Comparison of ENCODE assay signal across 8 cellular contexts in genomic region chr5:176388003-176388340, GRCh38. TPM values are rescaled to one million over a fixed set of nuclear protein-coding genes. Genes with fewer than 3 reads are reported as not detected.
A peak's percentile ranks its signal among the peaks of the same experiment; 100 is the strongest.
DNase-seq lines count a peak whose midpoint lies in the region; ATAC-seq and TF ChIP-seq lines count a peak whose summit lies in the region.

No MANE protein-coding gene starts in this region.

- no peak for TF ChIP-seq RAD21 in SK-N-SH (IDR thresholded peaks at IDR 0.05; ENCODE audit: low read length)

- CTCF ChIA-PET in SK-N-SH (lab: Yijun Ruan, JAX): interaction anchor here (0.8 to 2.5 kb wide), 3 partner anchors 26 to 53 kb away, joined by 3 to 7 read pairs (median 6); partner anchors contain the start of genes CLTB and KIAA1191

- H4K20me1 ChIP-seq in SK-N-SH (ENCODE audit: insufficient read depth) (no peaks in the 10 kb centered on the region), osteoblast (ENCODE audit: insufficient read depth, low read length) (peaks cover 13% of the 10 kb centered on the region)

- no peaks in the 10 kb centered on the region for H3K27me3 ChIP-seq in heart left ventricle
- H3K27me3 ChIP-seq in SK-N-SH (ENCODE audit: insufficient read depth): no peaks in the 10 kb centered on the region
- H3K27me3 ChIP-seq in esophagus muscularis mucosa: no peaks in the 10 kb centered on the region
- H3K27me3 ChIP-seq in osteoblast (ENCODE audit: insufficient read depth, low read length): no peaks in the 10 kb centered on the region

- 1 to 2% (median 1%) methylated on average over 12 to 16 of the region's 16 CpGs for WGBS in heart left ventricle, 4 donors
- 3% methylated on average over 12 of the region's 16 CpGs for WGBS in SK-N-SH (ENCODE audit: low lambda C conversion rate)
- under 1% methylated on average over 16 of the region's 16 CpGs for WGBS in esophagus muscularis mucosa

- no peaks in the 10 kb centered on the region for H3K9me3 ChIP-seq in heart left ventricle
- H3K9me3 ChIP-seq in SK-N-SH: no peaks in the 10 kb centered on the region
- no peaks in the 10 kb centered on the region for H3K9me3 ChIP-seq in esophagus muscularis mucosa
- H3K9me3 ChIP-seq in osteoblast (ENCODE audit: low read depth, low read length): no peaks in the 10 kb centered on the region

- POLR2A ChIA-PET in SK-N-SH (lab: Yijun Ruan, JAX): interaction anchor here (0.8 to 2.0 kb wide), 5 partner anchors 8 to 149 kb away, joined by 3 to 7 read pairs (median 6); partner anchors contain the start of genes KIAA1191 and RNF44

- TF ChIP-seq CTCF in heart left ventricle (IDR thresholded peaks at IDR 0.05) (no peak), SK-N-SH (IDR thresholded peaks at IDR 0.05) (no peak), esophagus muscularis mucosa (IDR thresholded peaks at IDR 0.05) (no peak), osteoblast (IDR thresholded peaks at IDR 0.05; ENCODE audit: extremely low read depth, low read depth, low read length) (no peak)

- peaks cover 3 to 30% (median 22%) of the 10 kb centered on the region in 12 donors for H3K4me1 ChIP-seq in heart left ventricle
- peaks cover 0 to 14% of the 10 kb centered on the region in 2 experiments; a peak in 2 of 4 replicates for H3K4me1 ChIP-seq in SK-N-SH (ENCODE audit: control insufficient read depth in 1 of 2, insufficient read depth in 2 of 2, low read depth in 1 of 2, low read length in 1 of 2)
- peaks cover 23 to 39% (median 31%) of the 10 kb centered on the region in 4 donors for H3K4me1 ChIP-seq in esophagus muscularis mucosa
- H3K4me1 ChIP-seq in osteoblast (ENCODE audit: insufficient read depth, low read length): peaks cover 18% of the 10 kb centered on the region

- ATAC-seq in heart left ventricle (no peak), Right ventricle myocardium inferior (no peak), HG02981 (IDR thresholded peaks at IDR 0.05; ENCODE audit: unreplicated experiment) (no peak)

- 0 out of 2 replicates have a peak overlapping the region, but pooled peaks have one; percentile 19 for H2AFZ ChIP-seq in SK-N-SH (ENCODE audit: low read depth)
- peak overlapping the region; percentile 97 for H2AFZ ChIP-seq in osteoblast (ENCODE audit: low read length)

- H3F3A ChIP-seq in SK-N-SH (replicated peaks; ENCODE audit: insufficient read depth): peaks cover 6% of the 10 kb centered on the region

- H3K9ac ChIP-seq in SK-N-SH: peak overlapping the region; percentile 96

- peak overlapping the region; percentile 85 to 100 (median 96) for H3K27ac ChIP-seq in heart left ventricle
- H3K27ac ChIP-seq in SK-N-SH (ENCODE audit: low read depth in 2 of 2, low read length in 1 of 2): peak overlapping the region; percentile 97; a peak in 3 of 4 replicates
- H3K27ac ChIP-seq in esophagus muscularis mucosa (replicated peaks in 1 of 4): peak overlapping the region; percentile 92 to 96 (median 94)
- H3K27ac ChIP-seq in osteoblast (ENCODE audit: low read depth, low read length): peak overlapping the region; percentile 83

- TF ChIP-seq EP300 in SK-N-SH (IDR thresholded peaks at IDR 0.05; ENCODE audit: borderline replicate concordance in 1 of 2, low read depth in 1 of 2, low read length in 1 of 2) (no peak), esophagus muscularis mucosa (IDR thresholded peaks at IDR 0.05) (no peak)

- peak overlapping the region; percentile 86 for H3K4me2 ChIP-seq in SK-N-SH
- H3K4me2 ChIP-seq in osteoblast (ENCODE audit: insufficient read depth, low read length): peak overlapping the region; percentile 94

- TF ChIP-seq POLR2A in heart left ventricle (IDR thresholded peaks at IDR 0.05): no peak
- TF ChIP-seq POLR2A in esophagus muscularis mucosa (IDR thresholded peaks at IDR 0.05; ENCODE audit: low read depth): no peak

- H3K79me2 ChIP-seq in SK-N-SH (ENCODE audit: insufficient read depth) (peaks cover 51% of the 10 kb centered on the region), osteoblast (ENCODE audit: insufficient read depth, low read length) (peaks cover 39% of the 10 kb centered on the region)

- intact Hi-C loops in heart left ventricle (cut with DNase I) (loop anchor here in 2 of 10 donors (1.0 to 10.0 kb wide), 3 partner anchors 25 to 147 kb away; partner anchors contain the start of gene RNF44 (in 1 of the 2)), Right ventricle myocardium inferior (cut with DNase I) (loop anchor here (2.0 kb wide), 3 partner anchors 21 to 61 kb away; partner anchors contain the start of genes CLTB and FAF2), esophagus muscularis mucosa (cut with DNase I) (no loop called here)

- no peaks in the 10 kb centered on the region for H3K9me2 ChIP-seq in SK-N-SH

- H3K36me3 ChIP-seq in heart left ventricle (peaks cover 2 to 63% (median 59%) of the 10 kb centered on the region in 9 donors), SK-N-SH (replicated peaks in 1 of 2; ENCODE audit: control insufficient read depth in 1 of 2, insufficient read depth in 2 of 2, low read length in 1 of 2) (peaks cover 18 to 42% of the 10 kb centered on the region in 2 experiments), esophagus muscularis mucosa (peaks cover 40 to 65% (median 57%) of the 10 kb centered on the region in 4 donors), osteoblast (ENCODE audit: insufficient read depth, low read length) (peaks cover 38% of the 10 kb centered on the region)

- DNase-seq in heart left ventricle (no peak), Right ventricle myocardium inferior (ENCODE audit: missing footprints) (no peak), SK-N-SH (peak; percentile 65), esophagus muscularis mucosa (ENCODE audit: extremely low spot score) (no peak), osteoblast (ENCODE audit: insufficient read length, low spot score, missing footprints) (no peak), amniotic stem cell (lab: John Stamatoyannopoulos, UW) (no peak), NCI-H446 (lab: John Stamatoyannopoulos, UW) (no peak)

- H3K4me3 ChIP-seq in heart left ventricle: peak overlapping the region; percentile 53 to 89 (median 82)
- peak overlapping the region; percentile 92 to 96 for H3K4me3 ChIP-seq in SK-N-SH (ENCODE audit: low read depth in 2 of 2, low read length in 1 of 2)
- H3K4me3 ChIP-seq in esophagus muscularis mucosa: peak overlapping the region; percentile 70 to 90 (median 76)
- H3K4me3 ChIP-seq in osteoblast (ENCODE audit: insufficient read depth, low read length): peak overlapping the region; percentile 90

TF ChIP-seq in SK-N-SH, 30 proteins besides CTCF, POLR2A, EP300 and RAD21 (continues in another document):
- TF ChIP-seq GABPA (IDR thresholded peaks at IDR 0.05; ENCODE audit: low read depth) (no peak), TCF12 (IDR thresholded peaks at IDR 0.05) (no peak), SMC3 (IDR thresholded peaks at IDR 0.05; ENCODE audit: low read depth, low read length) (no peak), YY1 (IDR thresholded peaks at IDR 0.05; ENCODE audit: low read depth) (no peak), MXI1 (IDR thresholded peaks at IDR 0.05; ENCODE audit: low read depth, low read length) (no peak), PBX3 (IDR thresholded peaks at IDR 0.05) (no peak), FOSL2 (IDR thresholded peaks at IDR 0.05; ENCODE audit: borderline replicate concordance, low read depth) (no peak), GATA2 (CRISPR knock-in tag; IDR thresholded peaks at IDR 0.05) (no peak)

RNA-seq across cellular contexts. Expression of gene NOP16, which starts 0.4 kb away (rescaled TPM):
- total RNA-seq in heart left ventricle: 10 to 100 TPM in 8 of 9 donors, 1 to 10 TPM in 1; 9.3 to 33.9 (median 15.8) TPM
- polyA plus RNA-seq in heart left ventricle: 10 to 100 TPM; 33.4 to 83.4 TPM
- total RNA-seq in Right ventricle myocardium inferior: 22.6 TPM
- polyA plus RNA-seq in SK-N-SH (2012; rRNA removed): 158 and 161 TPM in 2 replicates
- 134 and 136 TPM in 2 replicates for polyA plus RNA-seq in SK-N-SH (2012; cell fraction: cytosol; rRNA removed)
- 233 and 292 TPM in 2 replicates for polyA plus RNA-seq in SK-N-SH (2012; cell fraction: nucleus; rRNA removed)
- 10 to 100 TPM in 2 of 4 donors, 1 to 10 TPM in 2; 7.5 to 23.4 (median 10.8) TPM for total RNA-seq in esophagus muscularis mucosa
- total RNA-seq in osteoblast: 7.1 and 8.0 TPM in 2 replicates

RNA-seq across cellular contexts. Expression of gene HIGD2A, which starts 0.6 kb away (rescaled TPM):
- 100 to 1,000 TPM; 177 to 318 (median 218) TPM for total RNA-seq in heart left ventricle
- polyA plus RNA-seq in heart left ventricle: 100 to 1,000 TPM; 229 to 454 TPM
- 218 TPM for total RNA-seq in Right ventricle myocardium inferior
- polyA plus RNA-seq in SK-N-SH (2012; rRNA removed): 211 and 213 TPM in 2 replicates
- 139 and 190 TPM in 2 replicates for polyA plus RNA-seq in SK-N-SH (2012; cell fraction: cytosol; rRNA removed)
- 57.7 and 81.8 TPM in 2 replicates for polyA plus RNA-seq in SK-N-SH (2012; cell fraction: nucleus; rRNA removed)
- 100 to 1,000 TPM; 120 to 179 (median 160) TPM for total RNA-seq in esophagus muscularis mucosa
- total RNA-seq in osteoblast: 31.5 and 34.7 TPM in 2 replicates

RNA-seq across cellular contexts. Expression of gene ARL10, which starts 22.7 kb away (rescaled TPM):
- total RNA-seq in heart left ventricle (1 to 10 TPM; 2.9 to 8.1 (median 5.4) TPM), Right ventricle myocardium inferior (5.4 TPM), esophagus muscularis mucosa (10 to 100 TPM in 1 of 4 donors, 1 to 10 TPM in 3; 5.4 to 16.9 (median 7.1) TPM), osteoblast (8.3 and 14.1 TPM in 2 replicates)
- polyA plus RNA-seq in heart left ventricle (1 to 10 TPM; 1.5 to 4.8 TPM), SK-N-SH (2012; rRNA removed) (4.6 and 7.8 TPM in 2 replicates)
- polyA plus RNA-seq in SK-N-SH (2012; cell fraction: cytosol; rRNA removed): 3.6 and 5.7 TPM in 2 replicates
- polyA plus RNA-seq in SK-N-SH (2012; cell fraction: nucleus; rRNA removed): 27.9 and 49.3 TPM in 2 replicates

RNA-seq across cellular contexts. Expression of gene KIAA1191, which starts 26.4 kb away (rescaled TPM):
- total RNA-seq in heart left ventricle (100 to 1,000 TPM in 5 of 9 donors, 10 to 100 TPM in 4; 68.4 to 143 (median 104) TPM), Right ventricle myocardium inferior (76.0 TPM), esophagus muscularis mucosa (100 to 1,000 TPM; 115 to 157 (median 139) TPM), osteoblast (61.9 and 69.5 TPM in 2 replicates)
- polyA plus RNA-seq in heart left ventricle (10 to 100 TPM; 42.8 to 61.8 TPM), SK-N-SH (2012; rRNA removed) (100 and 127 TPM in 2 replicates)
- 75.8 and 102 TPM in 2 replicates for polyA plus RNA-seq in SK-N-SH (2012; cell fraction: cytosol; rRNA removed)
- 46.0 and 69.3 TPM in 2 replicates for polyA plus RNA-seq in SK-N-SH (2012; cell fraction: nucleus; rRNA removed)

RNA-seq across cellular contexts. Expression of gene CLTB, which starts 28.4 kb away (rescaled TPM):
- 100 to 1,000 TPM; 185 to 401 (median 231) TPM for total RNA-seq in heart left ventricle
- polyA plus RNA-seq in heart left ventricle: 100 to 1,000 TPM; 461 to 464 TPM
- total RNA-seq in Right ventricle myocardium inferior: 217 TPM
- polyA plus RNA-seq in SK-N-SH (2012; rRNA removed): 85.9 and 91.2 TPM in 2 replicates
- 67.0 and 82.5 TPM in 2 replicates for polyA plus RNA-seq in SK-N-SH (2012; cell fraction: cytosol; rRNA removed)
- polyA plus RNA-seq in SK-N-SH (2012; cell fraction: nucleus; rRNA removed): 37.1 and 45.6 TPM in 2 replicates
- total RNA-seq in esophagus muscularis mucosa: 100 to 1,000 TPM; 220 to 267 (median 239) TPM
- total RNA-seq in osteoblast: 61.3 and 63.0 TPM in 2 replicates
